2 cellular contexts compared by ENCODE assay signal in the genomic region with DNA sequence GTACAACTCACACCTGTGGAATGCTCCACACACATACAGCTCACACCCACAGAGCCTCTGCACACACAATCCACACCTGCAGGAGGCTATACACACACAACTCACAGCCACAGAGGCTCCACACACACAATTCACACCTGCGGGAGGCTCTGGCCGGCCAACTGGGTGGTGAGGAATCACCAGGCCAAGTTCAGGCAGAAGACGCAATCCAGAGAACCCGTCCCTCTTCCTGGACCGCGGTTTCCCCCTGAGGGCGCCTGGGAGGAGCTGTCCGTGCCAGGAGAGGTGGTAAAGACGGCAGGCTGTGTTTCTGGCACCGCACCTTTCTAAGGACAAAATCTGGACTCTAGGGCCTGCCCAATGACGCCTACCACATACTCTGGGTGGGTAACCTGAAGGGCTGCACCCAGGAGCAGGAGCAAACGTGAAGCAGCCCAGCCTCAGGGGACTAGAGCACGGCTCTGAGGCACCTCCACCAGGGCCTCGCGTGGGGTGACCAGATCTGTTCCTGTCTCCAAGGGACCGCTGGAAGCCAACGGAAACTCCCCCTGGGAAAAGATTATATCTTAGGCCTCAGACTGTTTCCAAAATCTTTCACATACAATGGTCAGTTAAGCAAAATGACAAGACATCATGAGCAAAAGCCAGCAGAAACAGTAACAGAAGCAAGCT.
TF ChIP-seq lines count a peak whose summit lies in the region.

No MANE protein-coding gene starts in this region.

TF ChIP-seq in SK-N-SH, 30 proteins besides CTCF, POLR2A, EP300 and RAD21:
- TF ChIP-seq, protein P1, sequence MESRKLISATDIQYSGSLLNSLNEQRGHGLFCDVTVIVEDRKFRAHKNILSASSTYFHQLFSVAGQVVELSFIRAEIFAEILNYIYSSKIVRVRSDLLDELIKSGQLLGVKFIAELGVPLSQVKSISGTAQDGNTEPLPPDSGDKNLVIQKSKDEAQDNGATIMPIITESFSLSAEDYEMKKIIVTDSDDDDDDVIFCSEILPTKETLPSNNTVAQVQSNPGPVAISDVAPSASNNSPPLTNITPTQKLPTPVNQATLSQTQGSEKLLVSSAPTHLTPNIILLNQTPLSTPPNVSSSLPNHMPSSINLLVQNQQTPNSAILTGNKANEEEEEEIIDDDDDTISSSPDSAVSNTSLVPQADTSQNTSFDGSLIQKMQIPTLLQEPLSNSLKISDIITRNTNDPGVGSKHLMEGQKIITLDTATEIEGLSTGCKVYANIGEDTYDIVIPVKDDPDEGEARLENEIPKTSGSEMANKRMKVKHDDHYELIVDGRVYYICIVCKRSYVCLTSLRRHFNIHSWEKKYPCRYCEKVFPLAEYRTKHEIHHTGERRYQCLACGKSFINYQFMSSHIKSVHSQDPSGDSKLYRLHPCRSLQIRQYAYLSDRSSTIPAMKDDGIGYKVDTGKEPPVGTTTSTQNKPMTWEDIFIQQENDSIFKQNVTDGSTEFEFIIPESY (IDR thresholded peaks at IDR 0.05; ENCODE audit: borderline replicate concordance, low read depth): no peak
- no peak for TF ChIP-seq GABPA (IDR thresholded peaks at IDR 0.05; ENCODE audit: low read depth)

TF ChIP-seq in SK-N-SH treated with all-trans-retinoic acid at 6 μM for 48 hours, 23 proteins besides CTCF, POLR2A, EP300 and RAD21 (continued from another document):
- TF ChIP-seq, protein P2, sequence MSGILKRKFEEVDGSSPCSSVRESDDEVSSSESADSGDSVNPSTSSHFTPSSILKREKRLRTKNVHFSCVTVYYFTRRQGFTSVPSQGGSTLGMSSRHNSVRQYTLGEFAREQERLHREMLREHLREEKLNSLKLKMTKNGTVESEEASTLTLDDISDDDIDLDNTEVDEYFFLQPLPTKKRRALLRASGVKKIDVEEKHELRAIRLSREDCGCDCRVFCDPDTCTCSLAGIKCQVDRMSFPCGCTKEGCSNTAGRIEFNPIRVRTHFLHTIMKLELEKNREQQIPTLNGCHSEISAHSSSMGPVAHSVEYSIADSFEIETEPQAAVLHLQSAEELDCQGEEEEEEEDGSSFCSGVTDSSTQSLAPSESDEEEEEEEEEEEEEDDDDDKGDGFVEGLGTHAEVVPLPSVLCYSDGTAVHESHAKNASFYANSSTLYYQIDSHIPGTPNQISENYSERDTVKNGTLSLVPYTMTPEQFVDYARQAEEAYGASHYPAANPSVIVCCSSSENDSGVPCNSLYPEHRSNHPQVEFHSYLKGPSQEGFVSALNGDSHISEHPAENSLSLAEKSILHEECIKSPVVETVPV (CRISPR knock-in tag; IDR thresholded peaks at IDR 0.05): no peak
- no peak for TF ChIP-seq ISL1 (CRISPR knock-in tag; IDR thresholded peaks at IDR 0.05)
- TF ChIP-seq OSR1 (CRISPR knock-in tag; IDR thresholded peaks at IDR 0.05): no peak
- no peak for TF ChIP-seq ZFP3 (CRISPR knock-in tag; IDR thresholded peaks at IDR 0.05)
- TF ChIP-seq ZNF565 (CRISPR knock-in tag; conservative IDR thresholded peaks at IDR 0.05; ENCODE audit: low read depth): no peak
- TF ChIP-seq, protein P3, sequence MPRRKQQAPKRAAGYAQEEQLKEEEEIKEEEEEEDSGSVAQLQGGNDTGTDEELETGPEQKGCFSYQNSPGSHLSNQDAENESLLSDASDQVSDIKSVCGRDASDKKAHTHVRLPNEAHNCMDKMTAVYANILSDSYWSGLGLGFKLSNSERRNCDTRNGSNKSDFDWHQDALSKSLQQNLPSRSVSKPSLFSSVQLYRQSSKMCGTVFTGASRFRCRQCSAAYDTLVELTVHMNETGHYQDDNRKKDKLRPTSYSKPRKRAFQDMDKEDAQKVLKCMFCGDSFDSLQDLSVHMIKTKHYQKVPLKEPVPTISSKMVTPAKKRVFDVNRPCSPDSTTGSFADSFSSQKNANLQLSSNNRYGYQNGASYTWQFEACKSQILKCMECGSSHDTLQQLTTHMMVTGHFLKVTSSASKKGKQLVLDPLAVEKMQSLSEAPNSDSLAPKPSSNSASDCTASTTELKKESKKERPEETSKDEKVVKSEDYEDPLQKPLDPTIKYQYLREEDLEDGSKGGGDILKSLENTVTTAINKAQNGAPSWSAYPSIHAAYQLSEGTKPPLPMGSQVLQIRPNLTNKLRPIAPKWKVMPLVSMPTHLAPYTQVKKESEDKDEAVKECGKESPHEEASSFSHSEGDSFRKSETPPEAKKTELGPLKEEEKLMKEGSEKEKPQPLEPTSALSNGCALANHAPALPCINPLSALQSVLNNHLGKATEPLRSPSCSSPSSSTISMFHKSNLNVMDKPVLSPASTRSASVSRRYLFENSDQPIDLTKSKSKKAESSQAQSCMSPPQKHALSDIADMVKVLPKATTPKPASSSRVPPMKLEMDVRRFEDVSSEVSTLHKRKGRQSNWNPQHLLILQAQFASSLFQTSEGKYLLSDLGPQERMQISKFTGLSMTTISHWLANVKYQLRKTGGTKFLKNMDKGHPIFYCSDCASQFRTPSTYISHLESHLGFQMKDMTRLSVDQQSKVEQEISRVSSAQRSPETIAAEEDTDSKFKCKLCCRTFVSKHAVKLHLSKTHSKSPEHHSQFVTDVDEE (CRISPR knock-in tag; IDR thresholded peaks at IDR 0.05): no peak
- no peak for TF ChIP-seq ZC3H10 (CRISPR knock-in tag; IDR thresholded peaks at IDR 0.05)
- TF ChIP-seq CSDC2 (CRISPR knock-in tag; IDR thresholded peaks at IDR 0.05): no peak
- no peak for TF ChIP-seq ZFP30 (CRISPR knock-in tag; IDR thresholded peaks at IDR 0.05)
- TF ChIP-seq RARB (CRISPR knock-in tag; IDR thresholded peaks at IDR 0.05): no peak
- no peak for TF ChIP-seq ZNF8 (CRISPR knock-in tag; IDR thresholded peaks at IDR 0.05)
- TF ChIP-seq ARNTL (CRISPR knock-in tag; IDR thresholded peaks at IDR 0.05; ENCODE audit: borderline replicate concordance, low read depth): no peak
- no peak for TF ChIP-seq TOX (CRISPR knock-in tag; IDR thresholded peaks at IDR 0.05; ENCODE audit: borderline replicate concordance)
- TF ChIP-seq BACH2 (CRISPR knock-in tag; IDR thresholded peaks at IDR 0.05; ENCODE audit: borderline replicate concordance): no peak
- TF ChIP-seq, protein P4, sequence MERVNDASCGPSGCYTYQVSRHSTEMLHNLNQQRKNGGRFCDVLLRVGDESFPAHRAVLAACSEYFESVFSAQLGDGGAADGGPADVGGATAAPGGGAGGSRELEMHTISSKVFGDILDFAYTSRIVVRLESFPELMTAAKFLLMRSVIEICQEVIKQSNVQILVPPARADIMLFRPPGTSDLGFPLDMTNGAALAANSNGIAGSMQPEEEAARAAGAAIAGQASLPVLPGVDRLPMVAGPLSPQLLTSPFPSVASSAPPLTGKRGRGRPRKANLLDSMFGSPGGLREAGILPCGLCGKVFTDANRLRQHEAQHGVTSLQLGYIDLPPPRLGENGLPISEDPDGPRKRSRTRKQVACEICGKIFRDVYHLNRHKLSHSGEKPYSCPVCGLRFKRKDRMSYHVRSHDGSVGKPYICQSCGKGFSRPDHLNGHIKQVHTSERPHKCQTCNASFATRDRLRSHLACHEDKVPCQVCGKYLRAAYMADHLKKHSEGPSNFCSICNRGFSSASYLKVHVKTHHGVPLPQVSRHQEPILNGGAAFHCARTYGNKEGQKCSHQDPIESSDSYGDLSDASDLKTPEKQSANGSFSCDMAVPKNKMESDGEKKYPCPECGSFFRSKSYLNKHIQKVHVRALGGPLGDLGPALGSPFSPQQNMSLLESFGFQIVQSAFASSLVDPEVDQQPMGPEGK (CRISPR knock-in tag; IDR thresholded peaks at IDR 0.05; ENCODE audit: borderline replicate concordance): no peak
- no peak for TF ChIP-seq ESRRG (CRISPR knock-in tag; IDR thresholded peaks at IDR 0.05)
- TF ChIP-seq SNAI2 (CRISPR knock-in tag; IDR thresholded peaks at IDR 0.05): no peak
- no peak for TF ChIP-seq GLIS3 (CRISPR knock-in tag; IDR thresholded peaks at IDR 0.05)
TF ChIP-seq in SK-N-SH treated with all-trans-retinoic acid at 6 μM for 48 hours: peak in this region for 0.
